8 cellular contexts compared by ENCODE assay signal in the genomic region with DNA sequence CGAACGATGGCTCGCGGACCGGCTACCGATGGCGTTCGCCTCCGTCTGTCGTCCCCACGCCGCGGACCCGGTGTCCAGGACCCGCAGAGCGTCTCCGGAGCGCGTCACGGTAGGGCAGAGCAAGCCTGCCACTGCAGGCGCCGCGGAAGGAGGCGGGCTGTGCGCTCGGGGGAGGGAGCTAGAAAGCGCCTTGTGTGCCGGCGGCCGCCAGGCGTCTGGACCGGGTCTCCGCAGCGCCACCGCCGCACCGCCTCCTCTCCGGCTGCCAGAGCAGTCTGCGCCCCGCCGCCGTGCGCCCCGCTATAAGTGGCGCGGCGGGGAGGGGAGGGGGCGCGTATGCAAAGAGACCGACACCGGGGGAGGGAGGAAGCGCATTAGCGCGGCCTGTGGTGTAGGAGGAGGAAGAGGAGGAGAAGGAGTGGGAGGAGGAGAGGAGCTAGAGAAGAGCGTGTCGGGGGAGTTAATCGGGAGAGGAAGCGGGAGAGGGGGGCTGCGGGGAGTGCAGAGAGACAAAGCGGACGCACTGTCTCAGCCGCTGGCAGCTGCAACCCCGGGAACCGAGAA. TPM values are rescaled to one million over a fixed set of nuclear protein-coding genes. Genes with fewer than 3 reads are reported as not detected.
A peak's percentile ranks its signal among the peaks of the same experiment; 100 is the strongest.
DNase-seq lines count a peak whose midpoint lies in the region; ATAC-seq and TF ChIP-seq lines count a peak whose summit lies in the region.

A gene with protein sequence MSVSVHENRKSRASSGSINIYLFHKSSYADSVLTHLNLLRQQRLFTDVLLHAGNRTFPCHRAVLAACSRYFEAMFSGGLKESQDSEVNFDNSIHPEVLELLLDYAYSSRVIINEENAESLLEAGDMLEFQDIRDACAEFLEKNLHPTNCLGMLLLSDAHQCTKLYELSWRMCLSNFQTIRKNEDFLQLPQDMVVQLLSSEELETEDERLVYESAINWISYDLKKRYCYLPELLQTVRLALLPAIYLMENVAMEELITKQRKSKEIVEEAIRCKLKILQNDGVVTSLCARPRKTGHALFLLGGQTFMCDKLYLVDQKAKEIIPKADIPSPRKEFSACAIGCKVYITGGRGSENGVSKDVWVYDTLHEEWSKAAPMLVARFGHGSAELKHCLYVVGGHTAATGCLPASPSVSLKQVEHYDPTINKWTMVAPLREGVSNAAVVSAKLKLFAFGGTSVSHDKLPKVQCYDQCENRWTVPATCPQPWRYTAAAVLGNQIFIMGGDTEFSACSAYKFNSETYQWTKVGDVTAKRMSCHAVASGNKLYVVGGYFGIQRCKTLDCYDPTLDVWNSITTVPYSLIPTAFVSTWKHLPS (minus strand): TSS at position 279 of the 564 bp plus-strand sequence. CDS start 4,243 bp downstream, outside the sequence.

- DNase-seq in BJ (ENCODE audit: low read depth) (no peak), NCI-H526 (lab: John Stamatoyannopoulos, UW) (peak; percentile 79 to 90), lower leg skin (ENCODE audit: low spot score in 2 of 2) (peak; percentile 59 to 95)
- peak; percentile 74 to 77 for DNase-seq in activated CD4-positive, alpha-beta T cell treated with anti-CD3 and anti-CD28 coated beads, Interleukin-2, amount 50 U/mL, for 48 hours
- DNase-seq in stimulated activated CD4-positive, alpha-beta T cell treated with anti-CD3 and anti-CD28 coated beads, Interleukin-4, amount 100 ng/mL, for 24 hours, result peak; percentile 74

- no peaks in the 10 kb centered on the region for H3K9me3 ChIP-seq in duodenal mucosa (ENCODE audit: control insufficient read depth in 1 of 2, low read length in 2 of 2)

- POLR2A ChIA-PET in BJ (lab: Charles Lee), result no interaction called here

- ATAC-seq in GM19043 (IDR thresholded peaks at IDR 0.05; ENCODE audit: low read depth, unreplicated experiment) (peak; percentile 50), HG03378 (IDR thresholded peaks at IDR 0.05; ENCODE audit: unreplicated experiment) (peak; percentile 34)

- no peak for TF ChIP-seq POLR2A in lower leg skin (IDR thresholded peaks at IDR 0.05)

- peak within 1 kb of the TSS; percentile 82 for H3K27ac ChIP-seq in duodenal mucosa (ENCODE audit: low read depth, low read length)

- H3K4me1 ChIP-seq in duodenal mucosa (ENCODE audit: control insufficient read depth in 1 of 2, insufficient read depth in 2 of 2, low read length in 2 of 2), result peaks cover 30 to 37% of the 10 kb centered on the region in 2 donors

- H3K36me3 ChIP-seq in BJ (ENCODE audit: control insufficient read depth, insufficient read depth, low read length), result peaks cover 3% of the 10 kb centered on the region; the same call in 1 of the 2 replicates
- peaks cover 6 to 8% of the 10 kb centered on the region in 2 donors for H3K36me3 ChIP-seq in duodenal mucosa (ENCODE audit: control insufficient read depth in 1 of 2, insufficient read depth in 2 of 2, low read length in 2 of 2)

- peak within 1 kb of the TSS; percentile 78 to 87 for H3K9ac ChIP-seq in duodenal mucosa (ENCODE audit: low read depth in 1 of 2, low read length in 2 of 2)

- TF ChIP-seq CTCF in BJ (IDR thresholded peaks at IDR 0.05; ENCODE audit: insufficient read depth, low read depth, low read length), result peak; percentile 38
- peak in 1 of 3 donors; percentile 56 for TF ChIP-seq CTCF in lower leg skin (IDR thresholded peaks at IDR 0.05)

- H3K27me3 ChIP-seq in BJ (ENCODE audit: control insufficient read depth, insufficient read depth, low read length) (no peaks in the 10 kb centered on the region), duodenal mucosa (ENCODE audit: control insufficient read depth in 1 of 2, insufficient read depth in 2 of 2, low read length in 2 of 2) (no peaks in the 10 kb centered on the region)

- H3K4me3 ChIP-seq in BJ (ENCODE audit: low read depth, low read length) (peak within 1 kb of the TSS; percentile 82), duodenal mucosa (ENCODE audit: low read depth in 1 of 2, low read length in 2 of 2) (peak within 1 kb of the TSS; percentile 84 to 88), lower leg skin (ENCODE audit: low read depth, poor library complexity, severe bottlenecking) (peak within 1 kb of the TSS; percentile 60)

- 0 to 1% methylated on average over 35 to 43 of the region's 64 CpGs for WGBS in lower leg skin, 2 donors

- intact Hi-C loops in lower leg skin (cut with DNase I; ENCODE audit: low total_unique reads), result loop anchor here (5.0 kb wide), 1 partner anchor 738 kb away; no protein-coding TSS in a partner anchor

- CTCF ChIA-PET in BJ (lab: Yijun Ruan, JAX), result interaction anchor here (0.6 to 4.7 kb wide), 23 partner anchors 9 to 738 kb away, joined by 3 to 33 read pairs (median 3); no protein-coding TSS in a partner anchor

RNA-seq across cellular contexts. Expression of the gene that starts here (rescaled TPM):
- 26.5 and 34.1 TPM in 2 replicates for polyA plus RNA-seq in BJ (2011; rRNA removed)
- 28.9 and 35.0 TPM in 2 replicates for polyA minus RNA-seq in BJ (2011; rRNA and poly(A)+ RNA removed)
- total RNA-seq in lower leg skin, result 10 to 100 TPM; 10.5 to 14.1 (median 13.1) TPM
